ENCODE assay signal across 8 cellular contexts in genomic region chr17:83119987-83120864, GRCh38. TPM values are rescaled to one million over a fixed set of nuclear protein-coding genes. Genes with fewer than 3 reads are reported as not detected.
DNase-seq lines count a peak whose midpoint lies in the region; ATAC-seq and TF ChIP-seq lines count a peak whose summit lies in the region.

No MANE protein-coding gene starts in this region.

- no peak for TF ChIP-seq POLR2A in spleen (IDR thresholded peaks at IDR 0.05)

- H3K9me3 Mint-ChIP-seq in activated naive CD4-positive, alpha-beta T cell treated with anti-CD3 and anti-CD28 coated beads, Interleukin-2, amount 10 ng/mL, durations not matched to agents 7 days and 5 days, result peaks cover 2% of the 10 kb centered on the region
- H3K9me3 Mint-ChIP-seq in activated naive CD8-positive, alpha-beta T cell treated with anti-CD3 and anti-CD28 coated beads for 36 hours, result no peaks in the 10 kb centered on the region

- no peaks in the 10 kb centered on the region for H3K36me3 Mint-ChIP-seq in activated naive CD4-positive, alpha-beta T cell treated with anti-CD3 and anti-CD28 coated beads, Interleukin-2, amount 10 ng/mL, durations not matched to agents 7 days and 5 days
- H3K36me3 Mint-ChIP-seq in activated naive CD8-positive, alpha-beta T cell treated with anti-CD3 and anti-CD28 coated beads for 36 hours, result no peaks in the 10 kb centered on the region

- peak overlapping the region; percentile 49 for H3K4me3 Mint-ChIP-seq in activated naive CD4-positive, alpha-beta T cell treated with anti-CD3 and anti-CD28 coated beads, Interleukin-2, amount 10 ng/mL, durations not matched to agents 7 days and 5 days
- H3K4me3 Mint-ChIP-seq in activated naive CD8-positive, alpha-beta T cell treated with anti-CD3 and anti-CD28 coated beads for 36 hours, result no peak overlapping the region

- H3K36me3 ChIP-seq in spleen, result no peaks in the 10 kb centered on the region

- H3K4me3 ChIP-seq in spleen, result peak overlapping the region in 2 of 8 donors; percentile 10 to 55

- CTCF ChIA-PET in activated naive CD4-positive, alpha-beta T cell treated with anti-CD3 and anti-CD28 coated beads, Interleukin-2, amount 10 ng/mL, durations not matched to agents 7 days and 5 days (lab: Charles Lee), result no interaction called here

- peak; percentile 54 for DNase-seq in activated naive CD4-positive, alpha-beta T cell treated with anti-CD3 and anti-CD28 coated beads, Interleukin-2, amount 10 ng/mL, durations not matched to agents 7 days and 5 days
- no peak for DNase-seq in activated naive CD4-positive, alpha-beta T cell (lab: John Stamatoyannopoulos, UW)
- DNase-seq in activated naive CD8-positive, alpha-beta T cell treated with anti-CD3 and anti-CD28 coated beads for 36 hours, result peak; percentile 35
- DNase-seq in spleen (peak; percentile 94), NCI-H1930 (lab: John Stamatoyannopoulos, UW) (no peak), DMS53 treated with DMSO at 0.1 percent for 48 hours (lab: John Stamatoyannopoulos, UW; ENCODE audit: unreplicated experiment) (no peak), caudate nucleus (lab: John Stamatoyannopoulos, UW) (no peak)

- 22 to 36% (median 30%) methylated on average over 24 to 25 of the region's 25 CpGs for WGBS in spleen, 5 donors

- peak overlapping the region; percentile 63 for H3K27ac Mint-ChIP-seq in activated naive CD4-positive, alpha-beta T cell treated with anti-CD3 and anti-CD28 coated beads, Interleukin-2, amount 10 ng/mL, durations not matched to agents 7 days and 5 days
- H3K27ac Mint-ChIP-seq in activated naive CD8-positive, alpha-beta T cell treated with anti-CD3 and anti-CD28 coated beads for 36 hours, result no peak overlapping the region

- peaks cover 89% of the 10 kb centered on the region for H3K27me3 Mint-ChIP-seq in activated naive CD4-positive, alpha-beta T cell treated with anti-CD3 and anti-CD28 coated beads, Interleukin-2, amount 10 ng/mL, durations not matched to agents 7 days and 5 days
- peaks cover 43% of the 10 kb centered on the region for H3K27me3 Mint-ChIP-seq in activated naive CD8-positive, alpha-beta T cell treated with anti-CD3 and anti-CD28 coated beads for 36 hours

- intact Hi-C loops in spleen (cut with DNase I; ENCODE audit: low total_unique reads), result no loop called here

- no peaks in the 10 kb centered on the region for H3K9me3 ChIP-seq in spleen

- H3K27ac ChIP-seq in spleen, result peak overlapping the region in 4 of 8 donors; percentile 26 to 67 (median 49)
- no peak overlapping the region for H3K27ac ChIP-seq in caudate nucleus (ENCODE audit: low read depth, low read length)

- peaks cover 26% of the 10 kb centered on the region for H3K4me1 Mint-ChIP-seq in activated naive CD4-positive, alpha-beta T cell treated with anti-CD3 and anti-CD28 coated beads, Interleukin-2, amount 10 ng/mL, durations not matched to agents 7 days and 5 days
- peaks cover 14% of the 10 kb centered on the region for H3K4me1 Mint-ChIP-seq in activated naive CD8-positive, alpha-beta T cell treated with anti-CD3 and anti-CD28 coated beads for 36 hours

- H3K27me3 ChIP-seq in spleen (replicated peaks in 1 of 7), result peaks cover 0 to 84% (median 13%) of the 10 kb centered on the region in 7 donors

- H3K4me1 ChIP-seq in spleen, result peaks cover 7 to 46% (median 25%) of the 10 kb centered on the region in 6 donors

- peak in 1 of 11 experiments; percentile 18 for TF ChIP-seq CTCF in spleen (IDR thresholded peaks at IDR 0.05 in 8 of 11, conservative IDR thresholded peaks at IDR 0.05 in 3 of 11)

- peak; percentile 81 for ATAC-seq in HG03571 (IDR thresholded peaks at IDR 0.05; ENCODE audit: unreplicated experiment)

RNA-seq across cellular contexts. Expression of gene METRNL, which starts 40.8 kb away (rescaled TPM):
- total RNA-seq in activated naive CD8-positive, alpha-beta T cell treated with anti-CD3 and anti-CD28 coated beads for 36 hours, result 1 to 10 TPM; 4.7 to 5.9 TPM
- total RNA-seq in spleen, result 10 to 100 TPM; 14.7 to 51.2 (median 38.5) TPM
- 10 to 100 TPM; 15.3 to 26.5 (median 21.8) TPM for polyA plus RNA-seq in spleen

Comparison
In these comparisons a context has a peak if more than half of its experiments do, and no peak if none do; other contexts are left out.
1. DNase-seq: peak in activated naive CD4-positive, alpha-beta T cell treated with anti-CD3 and anti-CD28 coated beads, Interleukin-2, amount 10 ng/mL, durations not matched to agents 7 days and 5 days (single experiment), activated naive CD8-positive, alpha-beta T cell treated with anti-CD3 and anti-CD28 coated beads for 36 hours (single experiment) and spleen (single experiment); none in activated naive CD4-positive, alpha-beta T cell (0 of 4), NCI-H1930 (0 of 2), DMS53 treated with DMSO at 0.1 percent for 48 hours (single experiment) and caudate nucleus (0 of 61).